In the genomic region with DNA sequence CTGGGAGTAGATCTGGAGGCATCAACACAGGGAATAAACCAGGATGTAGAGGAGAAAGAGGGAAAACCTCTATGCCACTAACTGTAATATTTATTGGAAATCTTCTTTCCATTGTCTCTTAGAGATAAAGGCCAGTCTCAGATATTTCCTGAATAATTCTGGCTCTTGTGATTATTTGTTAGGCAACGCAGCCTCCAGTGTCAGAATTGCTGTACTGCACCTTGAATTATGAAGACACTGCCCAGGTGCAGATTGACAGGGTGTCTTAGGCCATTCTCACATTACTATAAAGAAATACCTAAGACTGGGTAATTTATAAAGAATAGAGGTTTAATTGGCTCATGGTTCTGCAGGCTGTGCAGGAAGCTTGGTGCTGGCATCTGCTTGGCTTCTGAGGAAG, we compare ENCODE assay signal across 17 cellular contexts.
A peak's percentile ranks its signal among the peaks of the same experiment; 100 is the strongest.
DNase-seq lines count a peak whose midpoint lies in the region; ATAC-seq and TF ChIP-seq lines count a peak whose summit lies in the region.
"Had no signal": no experiment of that assay in that cellular context is flagged by ENCODE, and none has a peak within 500 bp of the region (broad histone marks: within the 10 kb centered on the region; RNA-seq: fewer than 3 reads in every experiment).

No MANE protein-coding gene starts in this region.

- H3K27me3 ChIP-seq in GM06990 (replicated peaks; ENCODE audit: control insufficient read depth, insufficient read depth, low read length) (no peaks in the 10 kb centered on the region), H7 (ENCODE audit: control insufficient read depth, insufficient read depth, low read length) (no peaks in the 10 kb centered on the region)

- H3K4me3 Mint-ChIP-seq in WTC11: no peak overlapping the region
- H3K4me3 Mint-ChIP-seq in T-helper 17 cell: no peak overlapping the region
- H3K4me3 Mint-ChIP-seq: activated CD4-positive, alpha-beta T cell treated with anti-CD3 and anti-CD28 coated beads, Interleukin-2, amount 10 ng/mL, durations not matched to agents 7 days and 5 days; HFFc6; T-helper 1 cell treated with Interleukin-12 subunit alpha and Interleukin-12 subunit beta and Interleukin-4 antibody, amounts not matched to agents 30 μg/mL and 1 μg/mL, for 36 hours had no signal

- POLR2A ChIA-PET in WTC11 (lab: Charles Lee): no interaction called here

- ATAC-seq in WTC11 (no peak), T-helper 17 cell (no peak), HG02852 (IDR thresholded peaks at IDR 0.05; ENCODE audit: unreplicated experiment) (no peak), HG02938 (IDR thresholded peaks at IDR 0.05; ENCODE audit: unreplicated experiment) (no peak), HG03439 (IDR thresholded peaks at IDR 0.05; ENCODE audit: unreplicated experiment) (no peak)

- H3K36me3 Mint-ChIP-seq in WTC11 (no peaks in the 10 kb centered on the region), T-helper 17 cell (ENCODE audit: low read depth) (no peaks in the 10 kb centered on the region)

- no peak overlapping the region for H3K4me3 ChIP-seq in GM06990 (replicated peaks; ENCODE audit: low read depth, low read length)
- no peak overlapping the region for H3K4me3 ChIP-seq in H7 (ENCODE audit: insufficient read depth, low read depth, low read length)
- H3K4me3 ChIP-seq: BLaER1 treated with 17β-estradiol and CSF1 and Interleukin-3, amounts not matched to agents 10 nM and 100 nM had no signal

- H3K4me1 Mint-ChIP-seq in WTC11 (no peaks in the 10 kb centered on the region), T-helper 17 cell (no peaks in the 10 kb centered on the region)
- H3K4me1 Mint-ChIP-seq: activated CD4-positive, alpha-beta T cell treated with anti-CD3 and anti-CD28 coated beads, Interleukin-2, amount 10 ng/mL, durations not matched to agents 7 days and 5 days had no signal

- H3K36me3 ChIP-seq in GM06990 (ENCODE audit: control insufficient read depth, insufficient read depth, low read length) (no peaks in the 10 kb centered on the region), H7 (replicated peaks; ENCODE audit: control insufficient read depth, insufficient read depth, low read length) (no peaks in the 10 kb centered on the region)
- H3K36me3 ChIP-seq: BLaER1 treated with 17β-estradiol and CSF1 and Interleukin-3, amounts not matched to agents 10 nM and 100 nM had no signal

- H3K27me3 Mint-ChIP-seq in WTC11 (ENCODE audit: low read depth) (no peaks in the 10 kb centered on the region), T-helper 17 cell (no peaks in the 10 kb centered on the region)
- H3K27me3 Mint-ChIP-seq: activated CD4-positive, alpha-beta T cell treated with anti-CD3 and anti-CD28 coated beads, Interleukin-2, amount 10 ng/mL, durations not matched to agents 7 days and 5 days had no signal

- DNase-seq in GM06990 (ENCODE audit: extremely low read depth, insufficient read length) (no peak), H7 (peak; percentile 16), WTC11 (ENCODE audit: low spot score) (peak; percentile 10), iris pigment epithelial cell (ENCODE audit: low read depth) (peak; percentile 2), T-helper 17 cell (no peak)
- DNase-seq: activated CD4-positive, alpha-beta T cell treated with anti-CD3 and anti-CD28 coated beads, Interleukin-2, amount 10 ng/mL, durations not matched to agents 7 days and 5 days; activated effector memory CD4-positive, alpha-beta T cell treated with Interleukin-2 at 50 U/mL for 16 hours; head of caudate nucleus; HFFc6; NCI-H1930; occipital lobe; stimulated activated CD4-positive, alpha-beta T cell treated with anti-CD3 and anti-CD28 coated beads, Interleukin-12 subunit alpha, Interleukin-12 subunit beta, amount 100 ng/mL, for 4 hours had no signal

- CTCF ChIA-PET in WTC11 (lab: Charles Lee): no interaction called here

- no peak overlapping the region for H3K27ac Mint-ChIP-seq in WTC11
- no peak overlapping the region for H3K27ac Mint-ChIP-seq in T-helper 17 cell
- H3K27ac Mint-ChIP-seq: activated CD4-positive, alpha-beta T cell treated with anti-CD3 and anti-CD28 coated beads, Interleukin-2, amount 10 ng/mL, durations not matched to agents 7 days and 5 days; HFFc6; T-helper 1 cell treated with Interleukin-12 subunit alpha and Interleukin-12 subunit beta and Interleukin-4 antibody, amounts not matched to agents 30 μg/mL and 1 μg/mL, for 36 hours had no signal

- no peaks in the 10 kb centered on the region for H3K9me3 ChIP-seq in T-helper 17 cell (ENCODE audit: control insufficient read depth, low read length, poor library complexity, severe bottlenecking)

- TF ChIP-seq CTCF in GM06990 (IDR thresholded peaks at IDR 0.05; ENCODE audit: insufficient read depth, low read length, poor library complexity, severe bottlenecking) (peak; percentile 14), WTC11 (IDR thresholded peaks at IDR 0.05) (no peak)

- H3K9me3 Mint-ChIP-seq in WTC11: peaks cover 6% of the 10 kb centered on the region

TF ChIP-seq in WTC11, 78 proteins besides CTCF, POLR2A, EP300 and RAD21 (continues in another document):
- TF ChIP-seq NFYB (CRISPR knock-in tag; conservative IDR thresholded peaks at IDR 0.05; ENCODE audit: low read depth): no peak
- no peak for TF ChIP-seq MXD4 (CRISPR knock-in tag; IDR thresholded peaks at IDR 0.05; ENCODE audit: borderline replicate concordance)
- TF ChIP-seq ESRRA (CRISPR knock-in tag; IDR thresholded peaks at IDR 0.05; ENCODE audit: borderline replicate concordance): no peak
- TF ChIP-seq ZNF317 (CRISPR knock-in tag; IDR thresholded peaks at IDR 0.05; ENCODE audit: borderline replicate concordance, low read depth): no peak
- TF ChIP-seq, protein P1, sequence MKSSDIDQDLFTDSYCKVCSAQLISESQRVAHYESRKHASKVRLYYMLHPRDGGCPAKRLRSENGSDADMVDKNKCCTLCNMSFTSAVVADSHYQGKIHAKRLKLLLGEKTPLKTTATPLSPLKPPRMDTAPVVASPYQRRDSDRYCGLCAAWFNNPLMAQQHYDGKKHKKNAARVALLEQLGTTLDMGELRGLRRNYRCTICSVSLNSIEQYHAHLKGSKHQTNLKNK (CRISPR knock-in tag; IDR thresholded peaks at IDR 0.05): no peak
- TF ChIP-seq, protein P2, sequence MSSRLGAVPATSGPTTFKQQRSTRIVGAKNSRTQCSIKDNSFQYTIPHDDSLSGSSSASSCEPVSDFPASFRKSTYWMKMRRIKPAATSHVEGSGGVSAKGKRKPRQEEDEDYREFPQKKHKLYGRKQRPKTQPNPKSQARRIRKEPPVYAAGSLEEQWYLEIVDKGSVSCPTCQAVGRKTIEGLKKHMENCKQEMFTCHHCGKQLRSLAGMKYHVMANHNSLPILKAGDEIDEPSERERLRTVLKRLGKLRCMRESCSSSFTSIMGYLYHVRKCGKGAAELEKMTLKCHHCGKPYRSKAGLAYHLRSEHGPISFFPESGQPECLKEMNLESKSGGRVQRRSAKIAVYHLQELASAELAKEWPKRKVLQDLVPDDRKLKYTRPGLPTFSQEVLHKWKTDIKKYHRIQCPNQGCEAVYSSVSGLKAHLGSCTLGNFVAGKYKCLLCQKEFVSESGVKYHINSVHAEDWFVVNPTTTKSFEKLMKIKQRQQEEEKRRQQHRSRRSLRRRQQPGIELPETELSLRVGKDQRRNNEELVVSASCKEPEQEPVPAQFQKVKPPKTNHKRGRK (CRISPR knock-in tag; IDR thresholded peaks at IDR 0.05; ENCODE audit: borderline replicate concordance): no peak
- TF ChIP-seq RORB (CRISPR knock-in tag; IDR thresholded peaks at IDR 0.05): no peak
- TF ChIP-seq, protein P3, sequence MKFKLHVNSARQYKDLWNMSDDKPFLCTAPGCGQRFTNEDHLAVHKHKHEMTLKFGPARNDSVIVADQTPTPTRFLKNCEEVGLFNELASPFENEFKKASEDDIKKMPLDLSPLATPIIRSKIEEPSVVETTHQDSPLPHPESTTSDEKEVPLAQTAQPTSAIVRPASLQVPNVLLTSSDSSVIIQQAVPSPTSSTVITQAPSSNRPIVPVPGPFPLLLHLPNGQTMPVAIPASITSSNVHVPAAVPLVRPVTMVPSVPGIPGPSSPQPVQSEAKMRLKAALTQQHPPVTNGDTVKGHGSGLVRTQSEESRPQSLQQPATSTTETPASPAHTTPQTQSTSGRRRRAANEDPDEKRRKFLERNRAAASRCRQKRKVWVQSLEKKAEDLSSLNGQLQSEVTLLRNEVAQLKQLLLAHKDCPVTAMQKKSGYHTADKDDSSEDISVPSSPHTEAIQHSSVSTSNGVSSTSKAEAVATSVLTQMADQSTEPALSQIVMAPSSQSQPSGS (CRISPR knock-in tag; IDR thresholded peaks at IDR 0.05; ENCODE audit: borderline replicate concordance, low read depth): no peak
- TF ChIP-seq, protein P4, sequence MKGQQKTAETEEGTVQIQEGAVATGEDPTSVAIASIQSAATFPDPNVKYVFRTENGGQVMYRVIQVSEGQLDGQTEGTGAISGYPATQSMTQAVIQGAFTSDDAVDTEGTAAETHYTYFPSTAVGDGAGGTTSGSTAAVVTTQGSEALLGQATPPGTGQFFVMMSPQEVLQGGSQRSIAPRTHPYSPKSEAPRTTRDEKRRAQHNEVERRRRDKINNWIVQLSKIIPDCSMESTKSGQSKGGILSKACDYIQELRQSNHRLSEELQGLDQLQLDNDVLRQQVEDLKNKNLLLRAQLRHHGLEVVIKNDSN (CRISPR knock-in tag; IDR thresholded peaks at IDR 0.05): no peak
- TF ChIP-seq ZBTB21 (CRISPR knock-in tag; IDR thresholded peaks at IDR 0.05; ENCODE audit: borderline replicate concordance): no peak
- no peak for TF ChIP-seq JAZF1 (CRISPR knock-in tag; IDR thresholded peaks at IDR 0.05)
- TF ChIP-seq, protein P5, sequence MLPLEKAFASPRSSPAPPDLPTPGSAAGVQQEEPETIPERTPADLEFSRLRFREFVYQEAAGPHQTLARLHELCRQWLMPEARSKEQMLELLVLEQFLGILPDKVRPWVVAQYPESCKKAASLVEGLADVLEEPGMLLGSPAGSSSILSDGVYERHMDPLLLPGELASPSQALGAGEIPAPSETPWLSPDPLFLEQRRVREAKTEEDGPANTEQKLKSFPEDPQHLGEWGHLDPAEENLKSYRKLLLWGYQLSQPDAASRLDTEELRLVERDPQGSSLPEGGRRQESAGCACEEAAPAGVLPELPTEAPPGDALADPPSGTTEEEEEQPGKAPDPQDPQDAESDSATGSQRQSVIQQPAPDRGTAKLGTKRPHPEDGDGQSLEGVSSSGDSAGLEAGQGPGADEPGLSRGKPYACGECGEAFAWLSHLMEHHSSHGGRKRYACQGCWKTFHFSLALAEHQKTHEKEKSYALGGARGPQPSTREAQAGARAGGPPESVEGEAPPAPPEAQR (CRISPR knock-in tag; IDR thresholded peaks at IDR 0.05): no peak
- no peak for TF ChIP-seq RELA (CRISPR knock-in tag; IDR thresholded peaks at IDR 0.05; ENCODE audit: borderline replicate concordance)
- TF ChIP-seq, protein P6, sequence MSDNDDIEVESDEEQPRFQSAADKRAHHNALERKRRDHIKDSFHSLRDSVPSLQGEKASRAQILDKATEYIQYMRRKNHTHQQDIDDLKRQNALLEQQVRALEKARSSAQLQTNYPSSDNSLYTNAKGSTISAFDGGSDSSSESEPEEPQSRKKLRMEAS (CRISPR knock-in tag; IDR thresholded peaks at IDR 0.05): no peak

Comparison
In these comparisons a context has a peak if more than half of its experiments do, and no peak if none do; other contexts are left out.
1. DNase-seq: peak in H7 (single experiment), WTC11 (single experiment) and iris pigment epithelial cell (single experiment); none in GM06990 (single experiment) and T-helper 17 cell (0 of 3).